11 cellular contexts compared by ENCODE assay signal in the genomic region with DNA sequence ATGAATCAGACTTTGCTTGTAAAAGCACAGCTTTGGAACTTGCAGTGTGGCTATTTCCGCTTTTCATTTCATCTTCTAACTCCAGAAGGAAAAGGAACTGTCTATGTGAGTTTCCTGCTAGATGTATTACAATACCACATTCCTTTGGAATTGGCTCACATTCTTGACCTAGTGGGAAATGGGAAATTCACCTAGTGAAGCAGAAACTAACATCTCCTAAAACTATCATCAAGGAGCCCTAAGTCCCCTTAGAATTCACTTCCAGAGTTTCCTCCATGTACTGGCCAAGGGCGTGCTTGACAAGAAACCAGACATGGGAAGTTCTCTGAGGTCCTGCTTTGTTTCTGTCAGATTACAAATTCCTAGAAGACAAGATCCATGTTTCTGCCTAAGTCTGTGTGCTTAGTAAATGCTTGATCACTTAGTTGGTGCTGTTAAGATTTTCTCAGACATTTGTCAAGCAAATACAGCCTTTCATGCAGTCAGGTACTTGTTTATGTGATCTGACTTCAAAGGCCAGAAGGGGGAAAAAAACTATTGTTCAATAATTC.
DNase-seq lines count a peak whose midpoint lies in the region; ATAC-seq and TF ChIP-seq lines count a peak whose summit lies in the region.
"Had no signal": no experiment of that assay in that cellular context is flagged by ENCODE, and none has a peak within 500 bp of the region (broad histone marks: within the 10 kb centered on the region; RNA-seq: fewer than 3 reads in every experiment).

No MANE protein-coding gene starts in this region.

- peak overlapping the region; percentile 79 to 84 (median 83) for H3K27ac ChIP-seq in esophagus muscularis mucosa (replicated peaks in 1 of 4)
- no peak overlapping the region for H3K27ac ChIP-seq in prostate gland
- H3K27ac ChIP-seq in neural progenitor cell = no peak overlapping the region
- H3K27ac ChIP-seq: 22Rv1, colonic mucosa had no signal

- no peaks in the 10 kb centered on the region for H4K20me1 ChIP-seq in neural progenitor cell (ENCODE audit: low read depth)

- H3K36me3 ChIP-seq in esophagus muscularis mucosa = no peaks in the 10 kb centered on the region
- H3K36me3 ChIP-seq in prostate gland = no peaks in the 10 kb centered on the region
- no peaks in the 10 kb centered on the region for H3K36me3 ChIP-seq in neural progenitor cell
- H3K36me3 ChIP-seq: colonic mucosa had no signal

- WGBS in esophagus muscularis mucosa = 47% methylated on average over 2 of the region's 2 CpGs
- 80% methylated on average over 2 of the region's 2 CpGs for WGBS in prostate gland

- no peak overlapping the region for H3K4me3 ChIP-seq in esophagus muscularis mucosa
- H3K4me3 ChIP-seq in prostate gland = no peak overlapping the region
- no peak overlapping the region for H3K4me3 ChIP-seq in neural progenitor cell
- H3K4me3 ChIP-seq: colonic mucosa had no signal

- H3K36me3 Mint-ChIP-seq in activated CD8-positive, alpha-beta memory T cell treated with anti-CD3 and anti-CD28 coated beads, Interleukin-2, amount 10 ng/mL, durations not matched to agents 7 days and 5 days = no peaks in the 10 kb centered on the region
- H3K36me3 Mint-ChIP-seq in neural progenitor cell = peaks cover 2% of the 10 kb centered on the region

- CTCF ChIA-PET in activated CD8-positive, alpha-beta memory T cell treated with anti-CD3 and anti-CD28 coated beads, Interleukin-2, amount 10 ng/mL, durations not matched to agents 7 days and 5 days (lab: Charles Lee) = no interaction called here

- H3K79me2 ChIP-seq in neural progenitor cell (ENCODE audit: low read depth) = no peaks in the 10 kb centered on the region

- H3F3A ChIP-seq in neural progenitor cell (ENCODE audit: low read depth) = no peaks in the 10 kb centered on the region

- no peak overlapping the region for H3K9ac ChIP-seq in neural progenitor cell

- TF ChIP-seq POLR2A in esophagus muscularis mucosa (IDR thresholded peaks at IDR 0.05; ENCODE audit: low read depth) = no peak
- no peak for TF ChIP-seq POLR2A in prostate gland (IDR thresholded peaks at IDR 0.05)

- peaks cover 9% of the 10 kb centered on the region for H3K27me3 Mint-ChIP-seq in activated CD8-positive, alpha-beta memory T cell treated with anti-CD3 and anti-CD28 coated beads, Interleukin-2, amount 10 ng/mL, durations not matched to agents 7 days and 5 days
- H3K27me3 Mint-ChIP-seq in neural progenitor cell (ENCODE audit: insufficient read depth, low read depth) = peaks cover 2% of the 10 kb centered on the region

- H3K9me3 ChIP-seq in esophagus muscularis mucosa = no peaks in the 10 kb centered on the region
- no peaks in the 10 kb centered on the region for H3K9me3 ChIP-seq in prostate gland
- no peaks in the 10 kb centered on the region for H3K9me3 ChIP-seq in neural progenitor cell (ENCODE audit: low read depth)
- H3K9me3 ChIP-seq: colonic mucosa had no signal

- H3K4me1 ChIP-seq in esophagus muscularis mucosa (peaks cover 26 to 65% (median 58%) of the 10 kb centered on the region in 4 donors), prostate gland (replicated peaks) (no peaks in the 10 kb centered on the region), neural progenitor cell (no peaks in the 10 kb centered on the region)

- no peak for ATAC-seq in activated CD8-positive, alpha-beta memory T cell treated with anti-CD3 and anti-CD28 coated beads, Interleukin-2, amount 10 ng/mL, durations not matched to agents 7 days and 5 days

- intact Hi-C loops in esophagus muscularis mucosa (cut with DNase I) = no loop called here
- intact Hi-C loops in prostate gland (cut with DNase I) = loop anchor here (5.0 kb wide), 1 partner anchor 89 kb away; no protein-coding TSS in a partner anchor

- H3K27me3 ChIP-seq in esophagus muscularis mucosa (no peaks in the 10 kb centered on the region), prostate gland (replicated peaks; ENCODE audit: insufficient read depth) (no peaks in the 10 kb centered on the region), neural progenitor cell (no peaks in the 10 kb centered on the region)
- H3K27me3 ChIP-seq: colonic mucosa had no signal

- H3K27ac Mint-ChIP-seq in activated CD8-positive, alpha-beta memory T cell treated with anti-CD3 and anti-CD28 coated beads, Interleukin-2, amount 10 ng/mL, durations not matched to agents 7 days and 5 days = no peak overlapping the region
- no peak overlapping the region for H3K27ac Mint-ChIP-seq in neural progenitor cell

- TF ChIP-seq CTCF in esophagus muscularis mucosa (IDR thresholded peaks at IDR 0.05) (no peak), prostate gland (IDR thresholded peaks at IDR 0.05) (no peak), neural progenitor cell (IDR thresholded peaks at IDR 0.05) (no peak)

- no peak overlapping the region for H3K4me3 Mint-ChIP-seq in activated CD8-positive, alpha-beta memory T cell treated with anti-CD3 and anti-CD28 coated beads, Interleukin-2, amount 10 ng/mL, durations not matched to agents 7 days and 5 days
- no peak overlapping the region for H3K4me3 Mint-ChIP-seq in neural progenitor cell

- no peak for TF ChIP-seq EP300 in esophagus muscularis mucosa (IDR thresholded peaks at IDR 0.05)

- no peak overlapping the region for H2AFZ ChIP-seq in neural progenitor cell (replicated peaks)

- no peaks in the 10 kb centered on the region for H3K4me1 Mint-ChIP-seq in activated CD8-positive, alpha-beta memory T cell treated with anti-CD3 and anti-CD28 coated beads, Interleukin-2, amount 10 ng/mL, durations not matched to agents 7 days and 5 days
- peaks cover 12% of the 10 kb centered on the region for H3K4me1 Mint-ChIP-seq in neural progenitor cell

- H3K9me3 Mint-ChIP-seq in activated CD8-positive, alpha-beta memory T cell treated with anti-CD3 and anti-CD28 coated beads, Interleukin-2, amount 10 ng/mL, durations not matched to agents 7 days and 5 days (ENCODE audit: low read depth) = no peaks in the 10 kb centered on the region
- peaks cover 4% of the 10 kb centered on the region for H3K9me3 Mint-ChIP-seq in neural progenitor cell

- DNase-seq in SIG-M5 treated with dmso at 0.1 percent for 504 hours (lab: John Stamatoyannopoulos, UW; ENCODE audit: unreplicated experiment) = peak; percentile 44
- no peak for DNase-seq in SIG-M5 (lab: John Stamatoyannopoulos, UW)
- DNase-seq in esophagus muscularis mucosa (ENCODE audit: extremely low spot score) = no peak
- peak; percentile 19 for DNase-seq in medulla oblongata (ENCODE audit: extremely low spot score)
- no peak for DNase-seq in NCI-H345 (lab: John Stamatoyannopoulos, UW)
- no peak for DNase-seq in activated CD8-positive, alpha-beta memory T cell treated with anti-CD3 and anti-CD28 coated beads, Interleukin-2, amount 10 ng/mL, durations not matched to agents 7 days and 5 days
- DNase-seq in prostate gland (ENCODE audit: low spot score) = no peak
- DNase-seq in neural progenitor cell (ENCODE audit: low spot score) = no peak
- DNase-seq: activated CD4-positive, alpha-beta T cell treated with anti-CD3 and anti-CD28 coated beads, Interleukin-2, amount 50 U/mL, for 4 hours; colonic mucosa had no signal

- H3K4me2 ChIP-seq in neural progenitor cell = no peak overlapping the region

Comparison
In these comparisons a context has a peak if more than half of its experiments do, and no peak if none do; other contexts are left out.
1. DNase-seq: peak in SIG-M5 treated with dmso at 0.1 percent for 504 hours (single experiment) and medulla oblongata (single experiment); none in SIG-M5 (single experiment), esophagus muscularis mucosa (single experiment), NCI-H345 (single experiment), activated CD8-positive, alpha-beta memory T cell treated with anti-CD3 and anti-CD28 coated beads, Interleukin-2, amount 10 ng/mL, durations not matched to agents 7 days and 5 days (single experiment), prostate gland (single experiment) and neural progenitor cell (single experiment).
2. H3K27ac ChIP-seq: peak in esophagus muscularis mucosa (4 of 4); none in prostate gland (0 of 2) and neural progenitor cell (single experiment).